Comparison of ENCODE assay signal across 19 cellular contexts in the genomic region with DNA sequence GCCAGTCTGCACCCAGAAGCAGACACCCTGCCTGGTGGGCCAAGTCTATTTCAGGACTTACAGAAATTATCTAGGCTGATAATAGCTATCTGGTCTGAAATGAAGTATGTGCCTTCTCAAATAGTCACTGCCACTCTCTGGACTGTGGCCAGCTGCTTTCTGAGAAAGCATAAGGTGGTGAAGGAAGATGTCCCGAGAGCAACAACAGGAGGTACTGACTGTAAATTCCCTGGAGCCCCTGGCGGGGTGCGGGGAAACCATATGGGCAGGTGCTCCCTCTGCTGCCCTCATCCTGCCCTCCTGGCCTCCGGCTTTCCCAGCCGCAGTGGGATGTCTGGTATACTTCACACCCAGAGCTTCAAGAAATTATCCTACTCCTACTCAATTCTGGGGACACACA.
DNase-seq lines count a peak whose midpoint lies in the region; ATAC-seq, FAIRE-seq and TF ChIP-seq lines count a peak whose summit lies in the region.
"Had no signal": no experiment of that assay in that cellular context is flagged by ENCODE, and none has a peak within 500 bp of the region (broad histone marks: within the 10 kb centered on the region; RNA-seq: fewer than 3 reads in every experiment).

No MANE protein-coding gene starts in this region.

- WGBS in pancreas, 2 donors, result 64 to 73% methylated on average over 5 of the region's 5 CpGs

- peak; percentile 41 for ATAC-seq in Right ventricle myocardium inferior
- ATAC-seq in Right ventricle myocardium superior (ENCODE audit: poor library complexity), result peak; percentile 40
- ATAC-seq in pancreas, result peak in 3 of 4 donors; percentile 22 to 53 (median 26)
- ATAC-seq in HG02623 (IDR thresholded peaks at IDR 0.05; ENCODE audit: unreplicated experiment), result no peak
- ATAC-seq: HCT116, lower lobe of right lung had no signal

- TF ChIP-seq CTCF in pancreas (IDR thresholded peaks at IDR 0.05), result no peak
- TF ChIP-seq CTCF in vagina (IDR thresholded peaks at IDR 0.05), result no peak

- H3K4me1 ChIP-seq in pancreas (peaks cover 6 to 19% (median 18%) of the 10 kb centered on the region in 3 donors), vagina (peaks cover 80% of the 10 kb centered on the region)

- H3K4me3 ChIP-seq in pancreas (no peak overlapping the region), vagina (no peak overlapping the region)
- H3K4me3 ChIP-seq: lower lobe of right lung had no signal

- H3K27ac ChIP-seq in pancreas, result no peak overlapping the region
- peak overlapping the region; percentile 34 for H3K27ac ChIP-seq in vagina
- H3K27ac ChIP-seq: lower lobe of right lung had no signal

- H3K36me3 ChIP-seq in pancreas, result no peaks in the 10 kb centered on the region
- no peaks in the 10 kb centered on the region for H3K36me3 ChIP-seq in vagina
- H3K36me3 ChIP-seq: lower lobe of right lung had no signal

- no peaks in the 10 kb centered on the region for H3K27me3 ChIP-seq in pancreas
- no peaks in the 10 kb centered on the region for H3K27me3 ChIP-seq in vagina

- intact Hi-C loops in Right ventricle myocardium inferior (cut with DNase I), result loop anchor here (5.0 to 10.0 kb wide), 4 partner anchors 57 to 128 kb away; a partner anchor contains a TSS
- intact Hi-C loops in cardiac septum (cut with DNase I), result loop anchor here (5.0 to 10.0 kb wide), 2 partner anchors 86 to 87 kb away; a partner anchor contains a TSS
- intact Hi-C loops in Right ventricle myocardium superior (cut with DNase I), result loop anchor here (10.0 kb wide), 1 partner anchor 94 kb away; no protein-coding TSS in a partner anchor
- intact Hi-C loops in pancreas (cut with DNase I), result no loop called here
- intact Hi-C loops in vagina (cut with DNase I), result no loop called here

- TF ChIP-seq POLR2A in vagina (IDR thresholded peaks at IDR 0.05), result no peak

- H3K9me3 ChIP-seq in pancreas (no peaks in the 10 kb centered on the region), vagina (no peaks in the 10 kb centered on the region)
- H3K9me3 ChIP-seq: lower lobe of right lung had no signal

- DNase-seq in Right ventricle myocardium inferior (ENCODE audit: missing footprints), result no peak
- no peak for DNase-seq in cardiac septum (ENCODE audit: low spot score)
- DNase-seq in Right ventricle myocardium superior, result peak; percentile 60
- peak in 1 of 6 donors; percentile 39 for DNase-seq in pancreas
- no peak for DNase-seq in vagina (ENCODE audit: extremely low spot score in 2 of 2)
- DNase-seq in NCI-H69 (lab: John Stamatoyannopoulos, UW), result no peak
- DNase-seq in A172 (ENCODE audit: low spot score), result no peak
- DNase-seq: activated CD4-positive, alpha-beta T cell treated with anti-CD3 and anti-CD28 coated beads, Interleukin-2, amount 10 ng/mL, durations not matched to agents 24 days and 14 days; activated gamma-delta T cell; amniotic stem cell; DMS153; effector CD4-positive, alpha-beta T cell; GDM1; lower lobe of right lung; MM.1S; NCI-H2227 treated with DMSO at 0.1 percent for 48 hours; stimulated activated CD4-positive, alpha-beta T cell treated with anti-CD3 and anti-CD28 coated beads, Interleukin-4, amount 100 ng/mL, for 1 hour had no signal

- no peak for FAIRE-seq in pancreas (lab: Jason Lieb, UNC)

Comparison
In these comparisons a context has a peak if more than half of its experiments do, and no peak if none do; other contexts are left out.
1. intact Hi-C loops: an anchor here in Right ventricle myocardium inferior (5.0 to 10.0 kb wide), cardiac septum (5.0 to 10.0 kb wide) and Right ventricle myocardium superior (10.0 kb wide); none called in pancreas and vagina.